Comparison of ENCODE assay signal across 8 cellular contexts in the genomic region with DNA sequence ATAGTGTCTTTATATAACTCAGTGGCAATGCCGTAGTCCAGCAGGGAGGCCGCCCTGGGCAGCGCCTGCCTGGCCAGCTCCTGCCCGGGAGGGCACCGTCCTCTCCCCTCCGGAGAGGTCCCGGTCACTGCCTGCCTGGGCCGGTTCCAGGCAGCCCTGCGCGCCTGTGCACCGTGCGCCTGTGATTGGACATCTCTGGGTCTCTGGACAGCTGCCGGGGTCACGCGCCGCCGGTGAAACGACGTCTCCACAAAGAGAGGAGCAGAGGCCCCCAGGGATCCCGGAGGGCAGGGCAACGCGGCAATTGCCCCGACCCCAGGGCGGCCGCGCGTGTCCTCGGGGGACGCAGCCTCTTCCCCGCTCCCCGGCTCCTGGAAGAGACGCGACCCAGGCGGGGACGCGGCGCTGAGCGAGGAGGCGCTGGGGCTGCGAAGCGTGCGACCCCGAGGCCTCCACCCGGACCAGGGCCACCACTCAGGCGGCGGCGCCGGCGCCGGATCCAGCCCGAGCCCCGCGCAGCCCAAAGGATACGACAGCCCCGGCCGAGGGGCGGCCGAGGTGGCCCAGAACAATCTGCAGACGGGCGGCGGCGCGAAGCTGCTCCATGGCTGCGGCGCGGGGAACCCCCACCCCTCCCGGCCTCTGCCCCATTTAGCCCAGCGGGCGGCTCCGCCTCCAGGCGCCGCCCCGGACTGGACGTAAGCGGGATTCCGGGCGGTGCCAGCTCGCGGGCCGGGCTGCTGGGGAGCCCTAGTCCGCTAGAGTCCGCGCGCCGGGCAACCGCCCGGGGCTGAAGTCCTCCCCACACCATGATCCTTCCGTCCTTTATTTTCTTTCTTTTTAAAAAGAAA. TPM values are rescaled to one million over a fixed set of nuclear protein-coding genes. Genes with fewer than 3 reads are reported as not detected.
DNase-seq lines count a peak whose midpoint lies in the region; ATAC-seq and TF ChIP-seq lines count a peak whose summit lies in the region.

A gene (minus strand): TSS at position 628 of the 851 bp plus-strand sequence. CDS start 22 bp downstream, at position 606.

- no peaks in the 10 kb centered on the region for H3K9me2 ChIP-seq in PC-3 (replicated peaks; ENCODE audit: low read length)

- no peaks in the 10 kb centered on the region for H3K27me3 Mint-ChIP-seq in Caco-2 (ENCODE audit: insufficient read depth, unreplicated experiment)

- POLR2A ChIA-PET in Caco-2 (lab: Charles Lee): interaction anchor here (0.6 to 1.0 kb wide), 10 partner anchors 8 to 798 kb away, joined by 3 to 7 read pairs (median 4); no protein-coding TSS in a partner anchor
- POLR2A ChIA-PET in PC-3 (lab: Charles Lee; ENCODE audit: unreplicated experiment): interaction anchor here (0.6 to 0.7 kb wide), 2 partner anchors 33 to 109 kb away, joined by 3 read pairs; no protein-coding TSS in a partner anchor

- H3K4me2 ChIP-seq in PC-3 (ENCODE audit: low read length): peak within 1 kb of the TSS; percentile 89

- peak within 1 kb of the TSS; percentile 72 for H2AFZ ChIP-seq in PC-3 (ENCODE audit: low read length)

- H3K27ac ChIP-seq in PC-3 (ENCODE audit: low read length) (peak within 1 kb of the TSS; percentile 32), muscle layer of duodenum (ENCODE audit: low read length) (peak within 1 kb of the TSS; percentile 58)

- H3K79me2 ChIP-seq in PC-3 (ENCODE audit: low read length): no peaks in the 10 kb centered on the region

- no peaks in the 10 kb centered on the region for H3K9me3 Mint-ChIP-seq in Caco-2 (ENCODE audit: unreplicated experiment)

- no peaks in the 10 kb centered on the region for H3K9me3 ChIP-seq in Caco-2
- H3K9me3 ChIP-seq in PC-3 (ENCODE audit: low read length): no peaks in the 10 kb centered on the region
- H3K9me3 ChIP-seq in muscle layer of duodenum (ENCODE audit: control insufficient read depth in 1 of 2, low read length in 2 of 2): no peaks in the 10 kb centered on the region

- H3K9ac ChIP-seq in PC-3 (ENCODE audit: low read length): peak within 1 kb of the TSS; percentile 76

- H4K20me1 ChIP-seq in PC-3 (ENCODE audit: low read length): no peaks in the 10 kb centered on the region

- H3K4me3 Mint-ChIP-seq in Caco-2 (ENCODE audit: unreplicated experiment): peak within 1 kb of the TSS; percentile 77

- H3F3A ChIP-seq in PC-3 (ENCODE audit: low read length, unreplicated experiment): no peaks in the 10 kb centered on the region

- H3K36me3 ChIP-seq in Caco-2 (ENCODE audit: control insufficient read depth, insufficient read depth, low read length): no peaks in the 10 kb centered on the region; the same call in 1 of the 2 replicates
- H3K36me3 ChIP-seq in PC-3 (ENCODE audit: low read depth, low read length): no peaks in the 10 kb centered on the region
- H3K36me3 ChIP-seq in muscle layer of duodenum (ENCODE audit: control insufficient read depth in 1 of 2, insufficient read depth in 2 of 2, low read length in 2 of 2): peaks cover 0 to 12% of the 10 kb centered on the region in 2 donors

- TF ChIP-seq CTCF in Caco-2 (IDR thresholded peaks at IDR 0.05; ENCODE audit: insufficient read depth in 1 of 2, low read depth in 1 of 2, low read length in 1 of 2, severe bottlenecking in 1 of 2, unreplicated experiment in 1 of 2) (no peak), PC-3 (conservative IDR thresholded peaks at IDR 0.05; ENCODE audit: low read depth, low read length) (no peak)

- peak within 1 kb of the TSS; percentile 100 for H3K27ac Mint-ChIP-seq in Caco-2 (ENCODE audit: unreplicated experiment)

- H3K4me1 Mint-ChIP-seq in Caco-2 (ENCODE audit: low read depth, unreplicated experiment): peaks cover 21% of the 10 kb centered on the region

- ATAC-seq in GM19438 (IDR thresholded peaks at IDR 0.05; ENCODE audit: low read depth, unreplicated experiment): peak; percentile 66
- ATAC-seq in PC-3: peak; percentile 83
- peak; percentile 84 for ATAC-seq in esophagus mucosa

- H3K4me1 ChIP-seq in Caco-2 (peaks cover 14% of the 10 kb centered on the region; the same call in 1 of the 2 replicates), PC-3 (ENCODE audit: insufficient read depth, low read length) (peaks cover 5% of the 10 kb centered on the region; the same call in 1 of the 2 replicates), muscle layer of duodenum (ENCODE audit: control insufficient read depth in 1 of 2, insufficient read depth in 2 of 2, low read length in 2 of 2) (peaks cover 0 to 11% of the 10 kb centered on the region in 2 donors)

- CTCF ChIA-PET in Caco-2 (lab: Charles Lee): interaction anchor here (0.7 to 1.2 kb wide), 2 partner anchors 22 to 79 kb away, joined by 3 to 4 read pairs; no protein-coding TSS in a partner anchor
- CTCF ChIA-PET in PC-3 (lab: Charles Lee): no interaction called here

- BruUV-seq in Caco-2 (replicated peaks; lab: Mats Ljungman, UMichigan) (TSS peak; percentile 21), PC-3 (replicated peaks; lab: Mats Ljungman, UMichigan) (no TSS peak)

- intact Hi-C loops in Caco-2 (cut with micrococcal nuclease; ENCODE audit: unreplicated experiment) (loop anchor here (2.0 kb wide), 1 partner anchor 47 kb away; no protein-coding TSS in a partner anchor), PC-3 (cut with micrococcal nuclease) (loop anchor here (5.0 kb wide), 1 partner anchor 77 kb away; no protein-coding TSS in a partner anchor)

- H3K27me3 ChIP-seq in Caco-2 (replicated peaks; ENCODE audit: control insufficient read depth, insufficient read depth, low read length): no peaks in the 10 kb centered on the region
- H3K27me3 ChIP-seq in PC-3 (ENCODE audit: low read length): no peaks in the 10 kb centered on the region
- no peaks in the 10 kb centered on the region for H3K27me3 ChIP-seq in muscle layer of duodenum (ENCODE audit: low read depth, low read length)

- H3K4me3 ChIP-seq in Caco-2 (ENCODE audit: low read depth, low read length) (peak within 1 kb of the TSS; percentile 88), PC-3 (ENCODE audit: low read length) (peak within 1 kb of the TSS; percentile 72), muscle layer of duodenum (ENCODE audit: low read depth in 1 of 2, low read length in 2 of 2) (peak within 1 kb of the TSS; percentile 61 to 90)

- DNase-seq in Caco-2 (peak; percentile 89 to 95), HK-2 (ENCODE audit: unreplicated experiment) (peak; percentile 78), PC-3 (peak; percentile 75)
- peak; percentile 81 to 85 for DNase-seq in activated T-cell treated with anti-CD3 and anti-CD28 coated beads, Interleukin-2, amount 50 U/mL, for 48 hours
- DNase-seq in stimulated activated CD8-positive, alpha-beta memory T cell treated with anti-CD3 and anti-CD28 coated beads, Interleukin-7, amount 100 ng/mL, for 1 hour (ENCODE audit: low read depth in 2 of 2): peak; percentile 61 to 63

- H3K36me3 Mint-ChIP-seq in Caco-2 (ENCODE audit: insufficient read depth, unreplicated experiment): peaks cover 19% of the 10 kb centered on the region

RNA-seq across cellular contexts. Expression of the gene that starts here (rescaled TPM):
- total RNA-seq in Caco-2 (2022) (49.6 and 52.3 TPM in 2 replicates), PC-3 (2014; rRNA removed) (4.4 and 13.2 TPM in 2 replicates), esophagus mucosa (5.7 TPM)

Comparison
In these comparisons a context has a peak if more than half of its experiments do, and no peak if none do; other contexts are left out.
1. Peak in every context shown above with its lines: DNase-seq, ATAC-seq, H3K4me3 ChIP-seq and H3K27ac ChIP-seq.